ENCODE assay signal across 1 cellular context in the genomic region with DNA sequence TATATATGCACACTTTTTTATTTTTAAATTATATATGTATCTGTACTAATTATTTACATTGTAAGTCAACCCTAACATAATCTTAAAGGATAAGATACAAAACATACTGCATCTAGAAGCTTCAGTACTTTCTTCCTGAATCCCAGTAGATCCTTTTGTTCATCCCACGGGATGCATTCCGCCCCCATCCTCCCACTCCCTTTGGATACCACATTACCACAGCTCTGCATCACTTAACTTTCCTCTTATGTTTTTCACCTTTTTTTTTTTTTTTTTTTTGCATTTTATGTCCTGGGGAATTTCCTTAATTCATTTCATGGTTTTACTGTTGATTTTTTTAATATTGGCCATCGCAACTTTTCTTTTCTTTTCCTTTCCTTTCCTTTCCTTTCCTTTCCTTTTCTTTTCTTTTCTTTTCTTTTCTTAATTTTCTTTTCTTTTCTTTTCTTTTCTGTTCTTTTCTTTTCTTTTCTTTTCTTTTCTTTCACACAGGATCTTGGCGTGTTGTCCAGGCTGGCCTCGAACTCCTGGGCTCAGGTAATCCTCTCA.
A peak's percentile ranks its signal among the peaks of the same experiment; 100 is the strongest.
TF ChIP-seq lines count a peak whose summit lies in the region.

No MANE protein-coding gene starts in this region.

TF ChIP-seq in K562, 482 proteins besides CTCF, POLR2A, EP300 and RAD21:
- TF ChIP-seq PATZ1 (CRISPR knock-in tag; IDR thresholded peaks at IDR 0.05; ENCODE audit: borderline replicate concordance) = no peak
- TF ChIP-seq SETDB1 (IDR thresholded peaks at IDR 0.05; ENCODE audit: low read length) = no peak
- TF ChIP-seq ZNF512 (tag; IDR thresholded peaks at IDR 0.05) = peak; percentile 76
